ENCODE assay signal across 7 cellular contexts in genomic region chr11:70176940-70177689, GRCh38. TPM values are rescaled to one million over a fixed set of nuclear protein-coding genes. Genes with fewer than 3 reads are reported as not detected.
DNase-seq lines count a peak whose midpoint lies in the region; ATAC-seq, FAIRE-seq and TF ChIP-seq lines count a peak whose summit lies in the region.

No MANE protein-coding gene starts in this region.

- no peaks in the 10 kb centered on the region for H3K9me3 ChIP-seq in OCI-LY7 (ENCODE audit: low read length)

- DNase-seq in GM12891 (ENCODE audit: insufficient read length, low spot score), result peak; percentile 90
- DNase-seq in OCI-LY7 (ENCODE audit: low spot score), result peak; percentile 41
- DNase-seq in activated effector memory CD4-positive, alpha-beta T cell treated with Interleukin-2 at 50 U/mL for 16 hours, result peak; percentile 20
- peak; percentile 39 to 56 (median 45) for DNase-seq in immature natural killer cell
- peak; percentile 6 to 10 for DNase-seq in stimulated activated CD8-positive, alpha-beta memory T cell treated with anti-CD3 and anti-CD28 coated beads, Interleukin-7, amount 100 ng/mL, for 1 hour (ENCODE audit: low read depth in 2 of 2)

- no peaks in the 10 kb centered on the region for H3K4me1 ChIP-seq in OCI-LY7 (ENCODE audit: insufficient read depth, low read length, poor library complexity, severe bottlenecking)

- TF ChIP-seq POLR2A in GM12891 (IDR thresholded peaks at IDR 0.05; ENCODE audit: low read depth, low read length), result no peak

- H3K79me2 ChIP-seq in OCI-LY7 (ENCODE audit: insufficient read depth, low read depth, low read length), result no peaks in the 10 kb centered on the region

- no peaks in the 10 kb centered on the region for H3K9me2 ChIP-seq in OCI-LY7 (ENCODE audit: insufficient read depth, low read length)

- H3K4me3 Mint-ChIP-seq in immature natural killer cell, result no peak overlapping the region

- H3K4me1 Mint-ChIP-seq in immature natural killer cell, result no peaks in the 10 kb centered on the region

- ATAC-seq in GM19463 (IDR thresholded peaks at IDR 0.05; ENCODE audit: unreplicated experiment), result no peak
- no peak for ATAC-seq in HG03159 (IDR thresholded peaks at IDR 0.05; ENCODE audit: unreplicated experiment)

- H3K36me3 ChIP-seq in OCI-LY7 (ENCODE audit: insufficient read depth, low read length), result no peaks in the 10 kb centered on the region

- H3K27ac ChIP-seq in OCI-LY7 (ENCODE audit: low read depth, low read length, poor library complexity, severe bottlenecking), result no peak overlapping the region

- intact Hi-C loops in OCI-LY7 (cut with micrococcal nuclease; ENCODE audit: unreplicated experiment), result no loop called here

- no peak overlapping the region for H3K4me2 ChIP-seq in OCI-LY7 (ENCODE audit: low read length)

- H3K27me3 Mint-ChIP-seq in immature natural killer cell (ENCODE audit: low read depth in 3 of 3), result peaks cover 0 to 7% (median 4%) of the 10 kb centered on the region in 3 donors

- peak; percentile 68 for TF ChIP-seq CTCF in OCI-LY7 (conservative IDR thresholded peaks at IDR 0.05; ENCODE audit: low read length)

- no peak overlapping the region for H3K27ac Mint-ChIP-seq in immature natural killer cell

- no peak for FAIRE-seq in GM12891 (lab: Jason Lieb, UNC)

- no peak overlapping the region for H3K4me3 ChIP-seq in OCI-LY7 (ENCODE audit: low read depth, low read length, poor library complexity, severe bottlenecking)

- no peaks in the 10 kb centered on the region for H3K36me3 Mint-ChIP-seq in immature natural killer cell

- H4K20me1 ChIP-seq in OCI-LY7 (ENCODE audit: insufficient read depth, low read length), result no peaks in the 10 kb centered on the region

- H3K9me3 Mint-ChIP-seq in immature natural killer cell, result no peaks in the 10 kb centered on the region

- no peak overlapping the region for H2AFZ ChIP-seq in OCI-LY7 (ENCODE audit: low read length)

- POLR2A ChIA-PET in OCI-LY7 (lab: Charles Lee), result interaction anchor here (0.7 kb wide), 1 partner anchor 158 kb away, joined by 4 read pairs; no protein-coding TSS in a partner anchor

- CTCF ChIA-PET in OCI-LY7 (lab: Charles Lee; ENCODE audit: unreplicated experiment), result no interaction called here

- no TSS peak for BruUV-seq in OCI-LY7 (replicated peaks; lab: Mats Ljungman, UMichigan)

TF ChIP-seq in GM12891, 5 proteins besides CTCF, POLR2A, EP300 and RAD21:
- TF ChIP-seq PAX5 (IDR thresholded peaks at IDR 0.05; ENCODE audit: insufficient read depth, low read length, severe bottlenecking), result no peak
- TF ChIP-seq POU2F2 (IDR thresholded peaks at IDR 0.05; ENCODE audit: low read depth, low read length), result no peak
- TF ChIP-seq TAF1 (IDR thresholded peaks at IDR 0.05; ENCODE audit: low read depth, low read length), result no peak
- TF ChIP-seq SPI1 (IDR thresholded peaks at IDR 0.05; ENCODE audit: low read depth, low read length), result no peak
- no peak for TF ChIP-seq POLR2AphosphoS5 (IDR thresholded peaks at IDR 0.05; ENCODE audit: low read depth, low read length)

RNA-seq across cellular contexts. Expression of gene FADD, which starts 26.0 kb away (rescaled TPM):
- 15.2 TPM for polyA plus RNA-seq in GM12891 (2012; ENCODE audit: low read depth, missing spikeins)
- 27.5 and 34.1 TPM in 2 replicates for total RNA-seq in OCI-LY7 (2014; rRNA removed; shearing (Covaris generic))
- 26.7 and 32.9 TPM in 2 replicates for total RNA-seq in OCI-LY7 (2022)
- 10 to 100 TPM in 2 of 3 donors, 1 to 10 TPM in 1; 9.6 to 21.5 (median 12.6) TPM for polyA plus RNA-seq in immature natural killer cell

Comparison
In these comparisons a context has a peak if more than half of its experiments do, and no peak if none do; other contexts are left out.
1. DNase-seq: peak in every context shown above with its lines; median percentile 90 in GM12891; 45 in immature natural killer cell; 41 in OCI-LY7; 20 in activated effector memory CD4-positive, alpha-beta T cell treated with Interleukin-2 at 50 U/mL for 16 hours; 8 in stimulated activated CD8-positive, alpha-beta memory T cell treated with anti-CD3 and anti-CD28 coated beads, Interleukin-7, amount 100 ng/mL, for 1 hour.